In the genomic region with DNA sequence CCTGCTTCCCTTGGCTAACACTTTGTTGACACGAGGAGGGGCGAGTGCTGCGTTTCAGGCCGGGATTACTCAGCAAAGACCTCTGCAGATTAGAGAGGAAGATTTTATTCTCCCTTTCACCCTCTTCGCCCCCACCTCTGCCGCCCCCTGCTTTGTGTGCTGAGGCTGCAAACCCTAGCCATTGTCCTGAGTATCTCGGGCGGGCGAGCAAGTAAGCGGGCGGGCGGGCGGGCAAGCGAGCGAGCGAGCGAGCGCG, we compare ENCODE assay signal across 2 cellular contexts.
TF ChIP-seq lines count a peak whose summit lies in the region.

No MANE protein-coding gene starts in this region.

TF ChIP-seq in SK-N-SH, 30 proteins besides CTCF, POLR2A, EP300 and RAD21:
- TF ChIP-seq EZH2phosphoT487 (IDR thresholded peaks at IDR 0.05; ENCODE audit: borderline replicate concordance, low read depth) (no peak), RFX5 (IDR thresholded peaks at IDR 0.05; ENCODE audit: low read length) (no peak), YY1 (IDR thresholded peaks at IDR 0.05; ENCODE audit: low read depth) (no peak)
TF ChIP-seq in SK-N-SH: peak in this region for 0.

TF ChIP-seq in SK-N-SH treated with all-trans-retinoic acid at 6 μM for 48 hours, 23 proteins besides CTCF, POLR2A, EP300 and RAD21:
- no peak for TF ChIP-seq BACH2 (CRISPR knock-in tag; IDR thresholded peaks at IDR 0.05; ENCODE audit: borderline replicate concordance)
- TF ChIP-seq TCF4 (CRISPR knock-in tag; IDR thresholded peaks at IDR 0.05; ENCODE audit: borderline replicate concordance), result no peak
- TF ChIP-seq ZNF8 (CRISPR knock-in tag; IDR thresholded peaks at IDR 0.05), result no peak
- no peak for TF ChIP-seq ZC3H10 (CRISPR knock-in tag; IDR thresholded peaks at IDR 0.05)
- TF ChIP-seq, protein P1, sequence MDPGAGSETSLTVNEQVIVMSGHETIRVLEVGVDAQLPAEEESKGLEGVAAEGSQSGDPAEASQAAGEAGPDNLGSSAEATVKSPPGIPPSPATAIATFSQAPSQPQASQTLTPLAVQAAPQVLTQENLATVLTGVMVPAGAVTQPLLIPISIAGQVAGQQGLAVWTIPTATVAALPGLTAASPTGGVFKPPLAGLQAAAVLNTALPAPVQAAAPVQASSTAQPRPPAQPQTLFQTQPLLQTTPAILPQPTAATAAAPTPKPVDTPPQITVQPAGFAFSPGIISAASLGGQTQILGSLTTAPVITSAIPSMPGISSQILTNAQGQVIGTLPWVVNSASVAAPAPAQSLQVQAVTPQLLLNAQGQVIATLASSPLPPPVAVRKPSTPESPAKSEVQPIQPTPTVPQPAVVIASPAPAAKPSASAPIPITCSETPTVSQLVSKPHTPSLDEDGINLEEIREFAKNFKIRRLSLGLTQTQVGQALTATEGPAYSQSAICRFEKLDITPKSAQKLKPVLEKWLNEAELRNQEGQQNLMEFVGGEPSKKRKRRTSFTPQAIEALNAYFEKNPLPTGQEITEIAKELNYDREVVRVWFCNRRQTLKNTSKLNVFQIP (CRISPR knock-in tag; IDR thresholded peaks at IDR 0.05; ENCODE audit: borderline replicate concordance, low read depth), result no peak
- TF ChIP-seq, protein P2, sequence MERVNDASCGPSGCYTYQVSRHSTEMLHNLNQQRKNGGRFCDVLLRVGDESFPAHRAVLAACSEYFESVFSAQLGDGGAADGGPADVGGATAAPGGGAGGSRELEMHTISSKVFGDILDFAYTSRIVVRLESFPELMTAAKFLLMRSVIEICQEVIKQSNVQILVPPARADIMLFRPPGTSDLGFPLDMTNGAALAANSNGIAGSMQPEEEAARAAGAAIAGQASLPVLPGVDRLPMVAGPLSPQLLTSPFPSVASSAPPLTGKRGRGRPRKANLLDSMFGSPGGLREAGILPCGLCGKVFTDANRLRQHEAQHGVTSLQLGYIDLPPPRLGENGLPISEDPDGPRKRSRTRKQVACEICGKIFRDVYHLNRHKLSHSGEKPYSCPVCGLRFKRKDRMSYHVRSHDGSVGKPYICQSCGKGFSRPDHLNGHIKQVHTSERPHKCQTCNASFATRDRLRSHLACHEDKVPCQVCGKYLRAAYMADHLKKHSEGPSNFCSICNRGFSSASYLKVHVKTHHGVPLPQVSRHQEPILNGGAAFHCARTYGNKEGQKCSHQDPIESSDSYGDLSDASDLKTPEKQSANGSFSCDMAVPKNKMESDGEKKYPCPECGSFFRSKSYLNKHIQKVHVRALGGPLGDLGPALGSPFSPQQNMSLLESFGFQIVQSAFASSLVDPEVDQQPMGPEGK (CRISPR knock-in tag; IDR thresholded peaks at IDR 0.05; ENCODE audit: borderline replicate concordance), result no peak
- TF ChIP-seq, protein P3, sequence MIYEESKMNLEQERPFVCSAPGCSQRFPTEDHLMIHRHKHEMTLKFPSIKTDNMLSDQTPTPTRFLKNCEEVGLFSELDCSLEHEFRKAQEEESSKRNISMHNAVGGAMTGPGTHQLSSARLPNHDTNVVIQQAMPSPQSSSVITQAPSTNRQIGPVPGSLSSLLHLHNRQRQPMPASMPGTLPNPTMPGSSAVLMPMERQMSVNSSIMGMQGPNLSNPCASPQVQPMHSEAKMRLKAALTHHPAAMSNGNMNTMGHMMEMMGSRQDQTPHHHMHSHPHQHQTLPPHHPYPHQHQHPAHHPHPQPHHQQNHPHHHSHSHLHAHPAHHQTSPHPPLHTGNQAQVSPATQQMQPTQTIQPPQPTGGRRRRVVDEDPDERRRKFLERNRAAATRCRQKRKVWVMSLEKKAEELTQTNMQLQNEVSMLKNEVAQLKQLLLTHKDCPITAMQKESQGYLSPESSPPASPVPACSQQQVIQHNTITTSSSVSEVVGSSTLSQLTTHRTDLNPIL (CRISPR knock-in tag; IDR thresholded peaks at IDR 0.05; ENCODE audit: low read depth), result no peak
- no peak for TF ChIP-seq PPARA (CRISPR knock-in tag; IDR thresholded peaks at IDR 0.05; ENCODE audit: borderline replicate concordance)
- no peak for TF ChIP-seq TOX (CRISPR knock-in tag; IDR thresholded peaks at IDR 0.05; ENCODE audit: borderline replicate concordance)
- TF ChIP-seq CSDC2 (CRISPR knock-in tag; IDR thresholded peaks at IDR 0.05), result no peak
TF ChIP-seq in SK-N-SH treated with all-trans-retinoic acid at 6 μM for 48 hours: peak in this region for 0.
